2 cellular contexts compared by ENCODE assay signal in the genomic region with DNA sequence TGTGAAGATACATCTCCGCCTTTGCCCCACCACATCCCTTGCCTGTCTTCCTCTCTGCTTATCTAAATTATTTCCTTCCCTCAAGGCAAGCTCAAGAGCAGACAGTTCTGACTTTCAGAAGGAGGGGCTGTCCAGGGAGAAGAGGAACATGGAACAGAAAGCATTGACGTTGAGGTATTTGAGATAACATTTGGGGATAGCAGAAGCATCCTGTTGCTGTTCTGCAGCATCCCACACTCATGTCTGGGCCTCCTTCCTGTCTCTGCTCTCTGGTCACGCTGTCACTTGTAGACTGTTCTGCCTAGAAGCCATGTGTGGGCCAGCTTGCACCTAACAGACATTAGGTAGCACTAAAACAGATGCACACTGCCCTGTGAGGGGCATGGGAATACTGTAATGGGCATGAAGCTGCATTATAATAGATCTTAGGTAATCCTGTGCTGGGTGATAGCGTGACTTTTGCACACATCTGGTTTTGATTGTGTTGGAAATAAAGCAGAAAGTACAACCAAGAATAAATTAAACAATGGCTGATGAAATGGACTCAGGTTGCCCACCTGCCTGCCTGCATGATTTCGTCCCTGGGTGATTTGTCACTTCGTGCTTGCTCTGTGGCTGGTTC.
A peak's percentile ranks its signal among the peaks of the same experiment; 100 is the strongest.
TF ChIP-seq lines count a peak whose summit lies in the region.

No MANE protein-coding gene starts in this region.

TF ChIP-seq in SK-N-SH, 30 proteins besides CTCF, POLR2A, EP300 and RAD21 (continues in another document):
- TF ChIP-seq GATA2 (CRISPR knock-in tag; IDR thresholded peaks at IDR 0.05): no peak; the same call in 1 of the 2 replicates
- TF ChIP-seq FOXJ3 (CRISPR knock-in tag; IDR thresholded peaks at IDR 0.05): peak; percentile 0; the same call in 1 of the 2 replicates
- no peak for TF ChIP-seq EZH2phosphoT487 (IDR thresholded peaks at IDR 0.05; ENCODE audit: borderline replicate concordance, low read depth)
- no peak for TF ChIP-seq YY1 (IDR thresholded peaks at IDR 0.05; ENCODE audit: low read depth)
- TF ChIP-seq NFIC (IDR thresholded peaks at IDR 0.05; ENCODE audit: borderline replicate concordance): no peak
- peak; percentile 17 for TF ChIP-seq CHD2 (IDR thresholded peaks at IDR 0.05; ENCODE audit: low read length, partially characterized antibody)
- TF ChIP-seq ELF1 (IDR thresholded peaks at IDR 0.05): no peak
- TF ChIP-seq FOXM1 (IDR thresholded peaks at IDR 0.05; ENCODE audit: low read depth): no peak
- no peak for TF ChIP-seq MEF2A (IDR thresholded peaks at IDR 0.05; ENCODE audit: borderline replicate concordance, low read depth)
- no peak for TF ChIP-seq RFX5 (IDR thresholded peaks at IDR 0.05; ENCODE audit: low read length)
- TF ChIP-seq MXI1 (IDR thresholded peaks at IDR 0.05; ENCODE audit: low read depth, low read length): peak; percentile 85; the same call in 1 of the 2 replicates
- no peak for TF ChIP-seq POLR2AphosphoS5 (IDR thresholded peaks at IDR 0.05; ENCODE audit: low read depth, low read length)
- TF ChIP-seq RCOR1 (IDR thresholded peaks at IDR 0.05; ENCODE audit: low read length): peak; percentile 75; the same call in 1 of the 2 replicates
- TF ChIP-seq RXRA (IDR thresholded peaks at IDR 0.05; ENCODE audit: borderline replicate concordance, low read depth): no peak
- TF ChIP-seq TCF12 (IDR thresholded peaks at IDR 0.05): 0 out of 2 replicates have a peak, but pooled peaks have one; percentile 29
- no peak for TF ChIP-seq NRF1 (IDR thresholded peaks at IDR 0.05; ENCODE audit: low read depth, low read length)
- TF ChIP-seq, protein P1, sequence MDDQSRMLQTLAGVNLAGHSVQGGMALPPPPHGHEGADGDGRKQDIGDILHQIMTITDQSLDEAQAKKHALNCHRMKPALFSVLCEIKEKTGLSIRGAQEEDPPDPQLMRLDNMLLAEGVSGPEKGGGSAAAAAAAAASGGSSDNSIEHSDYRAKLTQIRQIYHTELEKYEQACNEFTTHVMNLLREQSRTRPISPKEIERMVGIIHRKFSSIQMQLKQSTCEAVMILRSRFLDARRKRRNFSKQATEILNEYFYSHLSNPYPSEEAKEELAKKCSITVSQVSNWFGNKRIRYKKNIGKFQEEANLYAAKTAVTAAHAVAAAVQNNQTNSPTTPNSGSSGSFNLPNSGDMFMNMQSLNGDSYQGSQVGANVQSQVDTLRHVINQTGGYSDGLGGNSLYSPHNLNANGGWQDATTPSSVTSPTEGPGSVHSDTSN (IDR thresholded peaks at IDR 0.05): no peak
- no peak for TF ChIP-seq TEAD4 (IDR thresholded peaks at IDR 0.05; ENCODE audit: borderline replicate concordance, insufficient read depth)
- TF ChIP-seq, protein P2, sequence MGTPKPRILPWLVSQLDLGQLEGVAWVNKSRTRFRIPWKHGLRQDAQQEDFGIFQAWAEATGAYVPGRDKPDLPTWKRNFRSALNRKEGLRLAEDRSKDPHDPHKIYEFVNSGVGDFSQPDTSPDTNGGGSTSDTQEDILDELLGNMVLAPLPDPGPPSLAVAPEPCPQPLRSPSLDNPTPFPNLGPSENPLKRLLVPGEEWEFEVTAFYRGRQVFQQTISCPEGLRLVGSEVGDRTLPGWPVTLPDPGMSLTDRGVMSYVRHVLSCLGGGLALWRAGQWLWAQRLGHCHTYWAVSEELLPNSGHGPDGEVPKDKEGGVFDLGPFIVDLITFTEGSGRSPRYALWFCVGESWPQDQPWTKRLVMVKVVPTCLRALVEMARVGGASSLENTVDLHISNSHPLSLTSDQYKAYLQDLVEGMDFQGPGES (IDR thresholded peaks at IDR 0.05; ENCODE audit: low read depth, low read length): no peak
- TF ChIP-seq TAF1 (IDR thresholded peaks at IDR 0.05; ENCODE audit: borderline replicate concordance, low read depth, low read length): no peak
- no peak for TF ChIP-seq SMC3 (IDR thresholded peaks at IDR 0.05; ENCODE audit: low read depth, low read length)
- TF ChIP-seq, protein P3, sequence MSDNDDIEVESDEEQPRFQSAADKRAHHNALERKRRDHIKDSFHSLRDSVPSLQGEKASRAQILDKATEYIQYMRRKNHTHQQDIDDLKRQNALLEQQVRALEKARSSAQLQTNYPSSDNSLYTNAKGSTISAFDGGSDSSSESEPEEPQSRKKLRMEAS (IDR thresholded peaks at IDR 0.05; ENCODE audit: low read depth): no peak
- TF ChIP-seq SIN3A (IDR thresholded peaks at IDR 0.05; ENCODE audit: borderline replicate concordance, low read depth, low read length): no peak
- TF ChIP-seq, protein P4, sequence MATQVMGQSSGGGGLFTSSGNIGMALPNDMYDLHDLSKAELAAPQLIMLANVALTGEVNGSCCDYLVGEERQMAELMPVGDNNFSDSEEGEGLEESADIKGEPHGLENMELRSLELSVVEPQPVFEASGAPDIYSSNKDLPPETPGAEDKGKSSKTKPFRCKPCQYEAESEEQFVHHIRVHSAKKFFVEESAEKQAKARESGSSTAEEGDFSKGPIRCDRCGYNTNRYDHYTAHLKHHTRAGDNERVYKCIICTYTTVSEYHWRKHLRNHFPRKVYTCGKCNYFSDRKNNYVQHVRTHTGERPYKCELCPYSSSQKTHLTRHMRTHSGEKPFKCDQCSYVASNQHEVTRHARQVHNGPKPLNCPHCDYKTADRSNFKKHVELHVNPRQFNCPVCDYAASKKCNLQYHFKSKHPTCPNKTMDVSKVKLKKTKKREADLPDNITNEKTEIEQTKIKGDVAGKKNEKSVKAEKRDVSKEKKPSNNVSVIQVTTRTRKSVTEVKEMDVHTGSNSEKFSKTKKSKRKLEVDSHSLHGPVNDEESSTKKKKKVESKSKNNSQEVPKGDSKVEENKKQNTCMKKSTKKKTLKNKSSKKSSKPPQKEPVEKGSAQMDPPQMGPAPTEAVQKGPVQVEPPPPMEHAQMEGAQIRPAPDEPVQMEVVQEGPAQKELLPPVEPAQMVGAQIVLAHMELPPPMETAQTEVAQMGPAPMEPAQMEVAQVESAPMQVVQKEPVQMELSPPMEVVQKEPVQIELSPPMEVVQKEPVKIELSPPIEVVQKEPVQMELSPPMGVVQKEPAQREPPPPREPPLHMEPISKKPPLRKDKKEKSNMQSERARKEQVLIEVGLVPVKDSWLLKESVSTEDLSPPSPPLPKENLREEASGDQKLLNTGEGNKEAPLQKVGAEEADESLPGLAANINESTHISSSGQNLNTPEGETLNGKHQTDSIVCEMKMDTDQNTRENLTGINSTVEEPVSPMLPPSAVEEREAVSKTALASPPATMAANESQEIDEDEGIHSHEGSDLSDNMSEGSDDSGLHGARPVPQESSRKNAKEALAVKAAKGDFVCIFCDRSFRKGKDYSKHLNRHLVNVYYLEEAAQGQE (IDR thresholded peaks at IDR 0.05; ENCODE audit: low read depth, low read length): no peak
- TF ChIP-seq FOSL2 (IDR thresholded peaks at IDR 0.05; ENCODE audit: borderline replicate concordance, low read depth): no peak
- no peak for TF ChIP-seq GABPA (IDR thresholded peaks at IDR 0.05; ENCODE audit: low read depth)
- TF ChIP-seq, protein P5, sequence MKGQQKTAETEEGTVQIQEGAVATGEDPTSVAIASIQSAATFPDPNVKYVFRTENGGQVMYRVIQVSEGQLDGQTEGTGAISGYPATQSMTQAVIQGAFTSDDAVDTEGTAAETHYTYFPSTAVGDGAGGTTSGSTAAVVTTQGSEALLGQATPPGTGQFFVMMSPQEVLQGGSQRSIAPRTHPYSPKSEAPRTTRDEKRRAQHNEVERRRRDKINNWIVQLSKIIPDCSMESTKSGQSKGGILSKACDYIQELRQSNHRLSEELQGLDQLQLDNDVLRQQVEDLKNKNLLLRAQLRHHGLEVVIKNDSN (IDR thresholded peaks at IDR 0.05; ENCODE audit: borderline replicate concordance, low read depth): no peak

TF ChIP-seq in K562, 482 proteins besides CTCF, POLR2A, EP300 and RAD21:
- TF ChIP-seq, protein P6, sequence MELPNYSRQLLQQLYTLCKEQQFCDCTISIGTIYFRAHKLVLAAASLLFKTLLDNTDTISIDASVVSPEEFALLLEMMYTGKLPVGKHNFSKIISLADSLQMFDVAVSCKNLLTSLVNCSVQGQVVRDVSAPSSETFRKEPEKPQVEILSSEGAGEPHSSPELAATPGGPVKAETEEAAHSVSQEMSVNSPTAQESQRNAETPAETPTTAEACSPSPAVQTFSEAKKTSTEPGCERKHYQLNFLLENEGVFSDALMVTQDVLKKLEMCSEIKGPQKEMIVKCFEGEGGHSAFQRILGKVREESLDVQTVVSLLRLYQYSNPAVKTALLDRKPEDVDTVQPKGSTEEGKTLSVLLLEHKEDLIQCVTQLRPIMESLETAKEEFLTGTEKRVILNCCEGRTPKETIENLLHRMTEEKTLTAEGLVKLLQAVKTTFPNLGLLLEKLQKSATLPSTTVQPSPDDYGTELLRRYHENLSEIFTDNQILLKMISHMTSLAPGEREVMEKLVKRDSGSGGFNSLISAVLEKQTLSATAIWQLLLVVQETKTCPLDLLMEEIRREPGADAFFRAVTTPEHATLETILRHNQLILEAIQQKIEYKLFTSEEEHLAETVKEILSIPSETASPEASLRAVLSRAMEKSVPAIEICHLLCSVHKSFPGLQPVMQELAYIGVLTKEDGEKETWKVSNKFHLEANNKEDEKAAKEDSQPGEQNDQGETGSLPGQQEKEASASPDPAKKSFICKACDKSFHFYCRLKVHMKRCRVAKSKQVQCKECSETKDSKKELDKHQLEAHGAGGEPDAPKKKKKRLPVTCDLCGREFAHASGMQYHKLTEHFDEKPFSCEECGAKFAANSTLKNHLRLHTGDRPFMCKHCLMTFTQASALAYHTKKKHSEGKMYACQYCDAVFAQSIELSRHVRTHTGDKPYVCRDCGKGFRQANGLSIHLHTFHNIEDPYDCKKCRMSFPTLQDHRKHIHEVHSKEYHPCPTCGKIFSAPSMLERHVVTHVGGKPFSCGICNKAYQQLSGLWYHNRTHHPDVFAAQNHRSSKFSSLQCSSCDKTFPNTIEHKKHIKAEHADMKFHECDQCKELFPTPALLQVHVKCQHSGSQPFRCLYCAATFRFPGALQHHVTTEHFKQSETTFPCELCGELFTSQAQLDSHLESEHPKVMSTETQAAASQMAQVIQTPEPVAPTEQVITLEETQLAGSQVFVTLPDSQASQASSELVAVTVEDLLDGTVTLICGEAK (IDR thresholded peaks at IDR 0.05): no peak
- TF ChIP-seq, protein P6 (CRISPR knock-in tag; IDR thresholded peaks at IDR 0.05): no peak
- TF ChIP-seq CTBP1 (IDR thresholded peaks at IDR 0.05; ENCODE audit: borderline replicate concordance): peak; percentile 37; the same call in 1 of the 2 replicates
TF ChIP-seq in K562: peak in this region for 1.
